Comparison of ENCODE assay signal across 8 cellular contexts in genomic region chr11:64207247-64208085, GRCh38. TPM values are rescaled to one million over a fixed set of nuclear protein-coding genes. Genes with fewer than 3 reads are reported as not detected.
A peak's percentile ranks its signal among the peaks of the same experiment; 100 is the strongest.
DNase-seq lines count a peak whose midpoint lies in the region; ATAC-seq, FAIRE-seq and TF ChIP-seq lines count a peak whose summit lies in the region.

No MANE protein-coding gene starts in this region.

- H3K4me3 Mint-ChIP-seq in activated CD4-positive, alpha-beta memory T cell treated with anti-CD3 and anti-CD28 coated beads for 36 hours: peak overlapping the region; percentile 96

- H3K36me3 Mint-ChIP-seq in activated CD4-positive, alpha-beta memory T cell treated with anti-CD3 and anti-CD28 coated beads for 36 hours: peaks cover 59% of the 10 kb centered on the region

- no peak overlapping the region; the same call in 1 of the 2 replicates for H2AFZ ChIP-seq in Karpas-422 (ENCODE audit: low read length)
- H2AFZ ChIP-seq in endothelial cell of umbilical vein (ENCODE audit: low read depth, low read length): no peak overlapping the region
- peak overlapping the region; percentile 49 for H2AFZ ChIP-seq in osteoblast (ENCODE audit: low read length)

- POLR2A ChIA-PET in activated CD4-positive, alpha-beta memory T cell treated with anti-CD3 and anti-CD28 coated beads for 36 hours (lab: Charles Lee): interaction anchor here (0.6 to 5.5 kb wide), 16 partner anchors 7 to 565 kb away, joined by 3 to 111 read pairs (median 11); partner anchors contain the start of genes ESRRA, FKBP2, NUDT22 and PRDX5
- POLR2A ChIA-PET in endothelial cell of umbilical vein (lab: Charles Lee): interaction anchor here (0.5 to 1.6 kb wide), 4 partner anchors 11 to 60 kb away, joined by 3 to 12 read pairs (median 5); partner anchors contain the start of genes NUDT22, STIP1 and TRPT1

- FAIRE-seq in endothelial cell of umbilical vein (lab: Jason Lieb, UNC): peak; percentile 98

- H3K4me3 ChIP-seq in BE2C (ENCODE audit: low read depth, low read length) (no peak overlapping the region), Karpas-422 (ENCODE audit: low read length) (peak overlapping the region; percentile 82), endothelial cell of umbilical vein (replicated peaks in 1 of 3; ENCODE audit: insufficient read depth in 1 of 3, low read depth in 1 of 3, low read length in 3 of 3) (peak overlapping the region; percentile 6 to 42 (median 18)), osteoblast (ENCODE audit: insufficient read depth, low read length) (peak overlapping the region; percentile 33), upper lobe of left lung (peak overlapping the region; percentile 37 to 62 (median 50))

- WGBS in upper lobe of left lung, 2 donors: 26 to 35% methylated on average over 18 to 22 of the region's 31 CpGs

- no peak for TF ChIP-seq EP300 in upper lobe of left lung (IDR thresholded peaks at IDR 0.05)

- CTCF ChIA-PET in activated CD4-positive, alpha-beta memory T cell treated with anti-CD3 and anti-CD28 coated beads for 36 hours (lab: Charles Lee): interaction anchor here (1.2 to 6.5 kb wide), 9 partner anchors 18 to 110 kb away, joined by 3 to 106 read pairs (median 12); partner anchors contain the start of genes CATSPERZ, ESRRA, NUDT22 and PPP1R14B
- CTCF ChIA-PET in endothelial cell of umbilical vein (lab: Charles Lee): interaction anchor here (0.9 to 11.5 kb wide), 13 partner anchors 9 to 146 kb away, joined by 3 to 413 read pairs (median 9); partner anchors contain the start of genes CATSPERZ, DNAJC4, ESRRA and NUDT22

- H3K27me3 ChIP-seq in BE2C: no peaks in the 10 kb centered on the region
- H3K27me3 ChIP-seq in Karpas-422 (ENCODE audit: low read length): no peaks in the 10 kb centered on the region
- H3K27me3 ChIP-seq in endothelial cell of umbilical vein (ENCODE audit: control insufficient read depth in 2 of 2, insufficient read depth in 2 of 2, low read length in 2 of 2): no peaks in the 10 kb centered on the region
- no peaks in the 10 kb centered on the region for H3K27me3 ChIP-seq in osteoblast (ENCODE audit: insufficient read depth, low read length)
- H3K27me3 ChIP-seq in upper lobe of left lung: no peaks in the 10 kb centered on the region

- TF ChIP-seq POLR2A in endothelial cell of umbilical vein (IDR thresholded peaks at IDR 0.05; ENCODE audit: low read depth, low read length): peak; percentile 68
- TF ChIP-seq POLR2A in upper lobe of left lung (IDR thresholded peaks at IDR 0.05): peak in 2 of 4 donors; percentile 32 to 75

- H3K4me1 Mint-ChIP-seq in activated CD4-positive, alpha-beta memory T cell treated with anti-CD3 and anti-CD28 coated beads for 36 hours (ENCODE audit: low read depth): peaks cover 52% of the 10 kb centered on the region

- H3K9me3 ChIP-seq in BE2C: no peaks in the 10 kb centered on the region
- H3K9me3 ChIP-seq in Karpas-422 (ENCODE audit: low read length): no peaks in the 10 kb centered on the region
- H3K9me3 ChIP-seq in endothelial cell of umbilical vein (replicated peaks; ENCODE audit: control insufficient read depth, insufficient read depth, low read length): no peaks in the 10 kb centered on the region
- H3K9me3 ChIP-seq in osteoblast (ENCODE audit: low read depth, low read length): no peaks in the 10 kb centered on the region
- no peaks in the 10 kb centered on the region for H3K9me3 ChIP-seq in upper lobe of left lung

- no peaks in the 10 kb centered on the region for H3K9me3 Mint-ChIP-seq in activated CD4-positive, alpha-beta memory T cell treated with anti-CD3 and anti-CD28 coated beads for 36 hours

- dilution Hi-C loops in endothelial cell of umbilical vein (cut with MboI; ENCODE audit: extremely low pct_ligation_motif_present, low sequenced_read_pairs): no loop called here

- H3K79me2 ChIP-seq in Karpas-422 (ENCODE audit: low read length) (peaks cover 18% of the 10 kb centered on the region; the same call in 1 of the 2 replicates), endothelial cell of umbilical vein (ENCODE audit: control insufficient read depth, insufficient read depth, low read length) (peaks cover 12% of the 10 kb centered on the region), osteoblast (ENCODE audit: insufficient read depth, low read length) (no peaks in the 10 kb centered on the region)

- BruUV-seq in endothelial cell of umbilical vein (replicated peaks; lab: Mats Ljungman, UMichigan): TSS peak; percentile 80

- peak overlapping the region; percentile 99 for H3K27ac Mint-ChIP-seq in activated CD4-positive, alpha-beta memory T cell treated with anti-CD3 and anti-CD28 coated beads for 36 hours

- ATAC-seq in GM21367 (IDR thresholded peaks at IDR 0.05; ENCODE audit: unreplicated experiment) (peak; percentile 41), upper lobe of left lung (ENCODE audit: low FRiP score in 2 of 2) (peak; percentile 64 to 82)

- H3K36me3 ChIP-seq in BE2C (peaks cover 37% of the 10 kb centered on the region), Karpas-422 (ENCODE audit: insufficient read depth, low read length) (peaks cover 21% of the 10 kb centered on the region; the same call in 1 of the 2 replicates), endothelial cell of umbilical vein (ENCODE audit: control insufficient read depth in 2 of 2, extremely low read depth in 1 of 2, insufficient read depth in 2 of 2, low read length in 2 of 2) (peaks cover 8 to 23% of the 10 kb centered on the region in 2 experiments), osteoblast (ENCODE audit: insufficient read depth, low read length) (peaks cover 28% of the 10 kb centered on the region), upper lobe of left lung (peaks cover 9 to 46% (median 37%) of the 10 kb centered on the region in 4 donors)

- H3K4me1 ChIP-seq in BE2C: peaks cover 4% of the 10 kb centered on the region; the same call in 1 of the 2 replicates
- H3K4me1 ChIP-seq in Karpas-422 (ENCODE audit: low read length): peaks cover 75% of the 10 kb centered on the region
- peaks cover 34% of the 10 kb centered on the region for H3K4me1 ChIP-seq in endothelial cell of umbilical vein (ENCODE audit: control insufficient read depth, extremely low read depth, insufficient read depth, low read length)
- peaks cover 10% of the 10 kb centered on the region for H3K4me1 ChIP-seq in osteoblast (ENCODE audit: insufficient read depth, low read length)
- peaks cover 24 to 47% (median 36%) of the 10 kb centered on the region in 4 donors for H3K4me1 ChIP-seq in upper lobe of left lung

- DNase-seq in BE2C (peak; percentile 25), Karpas-422 (peak; percentile 83), endothelial cell of umbilical vein (ENCODE audit: low read depth, low spot score) (peak; percentile 76), osteoblast (ENCODE audit: insufficient read length, low spot score, missing footprints) (peak; percentile 97), upper lobe of left lung (peak; percentile 80 to 87), NCI-H1092 treated with DMSO at 0.1 percent for 48 hours (lab: John Stamatoyannopoulos, UW) (no peak)
- peak; percentile 93 for DNase-seq in activated CD4-positive, alpha-beta memory T cell treated with anti-CD3 and anti-CD28 coated beads for 36 hours

- H3K9ac ChIP-seq in Karpas-422 (ENCODE audit: low read length) (peak overlapping the region; percentile 91), endothelial cell of umbilical vein (replicated peaks; ENCODE audit: extremely low read depth, insufficient read depth, low read length) (peak overlapping the region; percentile 71)

- H3K9me1 ChIP-seq in endothelial cell of umbilical vein (replicated peaks; ENCODE audit: control insufficient read depth, extremely low read depth, insufficient read depth, low read length): no peaks in the 10 kb centered on the region

- TF ChIP-seq CTCF in BE2C (IDR thresholded peaks at IDR 0.05; ENCODE audit: low read depth, low read length) (no peak), endothelial cell of umbilical vein (IDR thresholded peaks at IDR 0.05; ENCODE audit: extremely low read depth in 1 of 2, insufficient read depth in 1 of 2, low read depth in 1 of 2, low read length in 2 of 2) (no peak), osteoblast (IDR thresholded peaks at IDR 0.05; ENCODE audit: extremely low read depth, low read depth, low read length) (no peak), upper lobe of left lung (IDR thresholded peaks at IDR 0.05) (no peak)

- H3K27ac ChIP-seq in Karpas-422 (ENCODE audit: low read length): peak overlapping the region; percentile 92
- peak overlapping the region; percentile 91 for H3K27ac ChIP-seq in endothelial cell of umbilical vein (ENCODE audit: insufficient read depth, low read depth, low read length)
- peak overlapping the region; percentile 77 for H3K27ac ChIP-seq in osteoblast (ENCODE audit: low read depth, low read length)
- peak overlapping the region; percentile 86 to 94 (median 90) for H3K27ac ChIP-seq in upper lobe of left lung

- no peaks in the 10 kb centered on the region for H3K27me3 Mint-ChIP-seq in activated CD4-positive, alpha-beta memory T cell treated with anti-CD3 and anti-CD28 coated beads for 36 hours

- intact Hi-C loops in activated CD4-positive, alpha-beta memory T cell treated with anti-CD3 and anti-CD28 coated beads for 36 hours (cut with micrococcal nuclease): loop anchor here (1.0 kb wide), 6 partner anchors 19 to 98 kb away; partner anchors contain the start of genes DNAJC4, ESRRA, NUDT22 and TRPT1
- intact Hi-C loops in endothelial cell of umbilical vein (cut with micrococcal nuclease): loop anchor here (1.0 kb wide), 4 partner anchors 19 to 34 kb away; partner anchors contain the start of genes DNAJC4, FKBP2, NUDT22 and STIP1

- H4K20me1 ChIP-seq in Karpas-422 (ENCODE audit: insufficient read depth, low read depth, low read length) (peaks cover 8% of the 10 kb centered on the region; the same call in 1 of the 2 replicates), endothelial cell of umbilical vein (replicated peaks; ENCODE audit: control insufficient read depth, extremely low read depth, insufficient read depth, low read length) (no peaks in the 10 kb centered on the region), osteoblast (ENCODE audit: insufficient read depth, low read length) (no peaks in the 10 kb centered on the region)

- H3K9me2 ChIP-seq in Karpas-422 (replicated peaks; ENCODE audit: insufficient read depth, low read length): no peaks in the 10 kb centered on the region

- H3K4me2 ChIP-seq in Karpas-422 (ENCODE audit: low read depth, low read length, poor library complexity, severe bottlenecking) (peak overlapping the region; percentile 90), endothelial cell of umbilical vein (ENCODE audit: insufficient read depth, low read length) (peak overlapping the region; percentile 75), osteoblast (ENCODE audit: insufficient read depth, low read length) (peak overlapping the region; percentile 36)

RNA-seq across cellular contexts. Expression of gene FERMT3, which starts 0.9 kb away (rescaled TPM):
- 9.3 TPM for polyA plus RNA-seq in BE2C (2012; ENCODE audit: insufficient read depth, insufficient read length, low read depth)
- total RNA-seq in Karpas-422 (2014; rRNA removed; shearing (Covaris generic); ENCODE audit: low replicate concordance): 72.7 and 141 TPM in 2 replicates
- total RNA-seq in activated CD4-positive, alpha-beta memory T cell treated with anti-CD3 and anti-CD28 coated beads for 36 hours: 100 to 1,000 TPM; 195 to 203 TPM
- total RNA-seq in endothelial cell of umbilical vein (63.4 and 64.4 TPM in 2 replicates), osteoblast (0.59 and 1.1 TPM in 2 replicates), upper lobe of left lung (100 to 1,000 TPM in 3 of 6 donors, 10 to 100 TPM in 3; 33.2 to 119 (median 89.3) TPM)
- 100 and 111 TPM in 2 replicates for polyA plus RNA-seq in endothelial cell of umbilical vein
- polyA plus RNA-seq in endothelial cell of umbilical vein (2011; cell fraction: cytosol; rRNA removed): 51.2 and 64.3 TPM in 2 replicates
- 115 and 117 TPM in 2 replicates for polyA plus RNA-seq in endothelial cell of umbilical vein (2011; cell fraction: nucleus; rRNA removed)
- polyA plus RNA-seq in endothelial cell of umbilical vein (2012): 25.1 and 55.7 TPM in 2 replicates
- 30.1 and 44.0 TPM in 2 replicates for polyA minus RNA-seq in endothelial cell of umbilical vein
- polyA minus RNA-seq in endothelial cell of umbilical vein (2011; cell fraction: cytosol; rRNA and poly(A)+ RNA removed): not detected
- polyA minus RNA-seq in endothelial cell of umbilical vein (2011; cell fraction: nucleus; rRNA and poly(A)+ RNA removed): 14.4 and 27.5 TPM in 2 replicates

RNA-seq across cellular contexts. Expression of gene TRPT1, which starts 18.5 kb away (rescaled TPM):
- polyA plus RNA-seq in BE2C (2012; ENCODE audit: insufficient read depth, insufficient read length, low read depth): 39.6 TPM
- total RNA-seq in Karpas-422 (2014; rRNA removed; shearing (Covaris generic); ENCODE audit: low replicate concordance): 72.5 and 90.4 TPM in 2 replicates
- 10 to 100 TPM; 30.4 to 35.6 TPM for total RNA-seq in activated CD4-positive, alpha-beta memory T cell treated with anti-CD3 and anti-CD28 coated beads for 36 hours
- total RNA-seq in endothelial cell of umbilical vein (26.2 and 28.0 TPM in 2 replicates), osteoblast (32.2 and 33.0 TPM in 2 replicates), upper lobe of left lung (10 to 100 TPM; 27.2 to 69.1 (median 35.2) TPM)
- polyA plus RNA-seq in endothelial cell of umbilical vein: 56.6 and 69.5 TPM in 2 replicates
- 29.5 and 38.4 TPM in 2 replicates for polyA plus RNA-seq in endothelial cell of umbilical vein (2011; cell fraction: cytosol; rRNA removed)
- 89.6 and 104 TPM in 2 replicates for polyA plus RNA-seq in endothelial cell of umbilical vein (2011; cell fraction: nucleus; rRNA removed)
- 27.6 and 27.7 TPM in 2 replicates for polyA plus RNA-seq in endothelial cell of umbilical vein (2012)
- polyA minus RNA-seq in endothelial cell of umbilical vein: 22.1 and 30.2 TPM in 2 replicates
- 18.5 TPM for polyA minus RNA-seq in endothelial cell of umbilical vein (2011; cell fraction: cytosol; rRNA and poly(A)+ RNA removed)
- 10.0 and 12.0 TPM in 2 replicates for polyA minus RNA-seq in endothelial cell of umbilical vein (2011; cell fraction: nucleus; rRNA and poly(A)+ RNA removed)

RNA-seq across cellular contexts. Expression of gene NUDT22, which starts 18.6 kb away (rescaled TPM):
- 43.8 TPM for polyA plus RNA-seq in BE2C (2012; ENCODE audit: insufficient read depth, insufficient read length, low read depth)
- total RNA-seq in Karpas-422 (2014; rRNA removed; shearing (Covaris generic); ENCODE audit: low replicate concordance): 70.0 and 114 TPM in 2 replicates
- total RNA-seq in activated CD4-positive, alpha-beta memory T cell treated with anti-CD3 and anti-CD28 coated beads for 36 hours: 10 to 100 TPM; 69.8 to 79.8 TPM
- total RNA-seq in endothelial cell of umbilical vein: 37.1 and 37.8 TPM in 2 replicates
- 54.8 and 71.9 TPM in 2 replicates for polyA plus RNA-seq in endothelial cell of umbilical vein
- polyA plus RNA-seq in endothelial cell of umbilical vein (2011; cell fraction: cytosol; rRNA removed): 24.0 and 32.4 TPM in 2 replicates
- polyA plus RNA-seq in endothelial cell of umbilical vein (2011; cell fraction: nucleus; rRNA removed): 37.7 and 47.5 TPM in 2 replicates
- 24.9 and 29.9 TPM in 2 replicates for polyA plus RNA-seq in endothelial cell of umbilical vein (2012)
- polyA minus RNA-seq in endothelial cell of umbilical vein: 18.8 and 19.5 TPM in 2 replicates
- polyA minus RNA-seq in endothelial cell of umbilical vein (2011; cell fraction: cytosol; rRNA and poly(A)+ RNA removed): 32.9 TPM
- 10.5 and 16.3 TPM in 2 replicates for polyA minus RNA-seq in endothelial cell of umbilical vein (2011; cell fraction: nucleus; rRNA and poly(A)+ RNA removed)
- total RNA-seq in osteoblast: 46.6 and 56.5 TPM in 2 replicates
- total RNA-seq in upper lobe of left lung: 10 to 100 TPM; 30.3 to 94.3 (median 68.0) TPM

RNA-seq across cellular contexts. Expression of gene STIP1, which starts 21.5 kb away (rescaled TPM):
- polyA plus RNA-seq in BE2C (2012; ENCODE audit: insufficient read depth, insufficient read length, low read depth): 313 TPM
- 101 and 199 TPM in 2 replicates for total RNA-seq in Karpas-422 (2014; rRNA removed; shearing (Covaris generic); ENCODE audit: low replicate concordance)
- total RNA-seq in activated CD4-positive, alpha-beta memory T cell treated with anti-CD3 and anti-CD28 coated beads for 36 hours: 100 to 1,000 TPM; 402 to 413 TPM
- total RNA-seq in endothelial cell of umbilical vein (223 and 226 TPM in 2 replicates), osteoblast (85.5 and 94.5 TPM in 2 replicates), upper lobe of left lung (100 to 1,000 TPM in 1 of 6 donors, 10 to 100 TPM in 5; 37.8 to 132 (median 82.6) TPM)
- 91.9 and 117 TPM in 2 replicates for polyA plus RNA-seq in endothelial cell of umbilical vein
- polyA plus RNA-seq in endothelial cell of umbilical vein (2011; cell fraction: cytosol; rRNA removed): 170 and 172 TPM in 2 replicates
- 155 and 161 TPM in 2 replicates for polyA plus RNA-seq in endothelial cell of umbilical vein (2011; cell fraction: nucleus; rRNA removed)
- 258 and 277 TPM in 2 replicates for polyA plus RNA-seq in endothelial cell of umbilical vein (2012)
- polyA minus RNA-seq in endothelial cell of umbilical vein: 239 and 261 TPM in 2 replicates
- 194 TPM for polyA minus RNA-seq in endothelial cell of umbilical vein (2011; cell fraction: cytosol; rRNA and poly(A)+ RNA removed)
- polyA minus RNA-seq in endothelial cell of umbilical vein (2011; cell fraction: nucleus; rRNA and poly(A)+ RNA removed): 82.1 and 92.5 TPM in 2 replicates

RNA-seq across cellular contexts. Expression of gene DNAJC4, which starts 22.9 kb away (rescaled TPM):
- polyA plus RNA-seq in BE2C (2012; ENCODE audit: insufficient read depth, insufficient read length, low read depth): 20.3 TPM
- total RNA-seq in Karpas-422 (2014; rRNA removed; shearing (Covaris generic); ENCODE audit: low replicate concordance): 32.0 and 51.0 TPM in 2 replicates
- 10 to 100 TPM; 22.5 to 26.2 TPM for total RNA-seq in activated CD4-positive, alpha-beta memory T cell treated with anti-CD3 and anti-CD28 coated beads for 36 hours
- total RNA-seq in endothelial cell of umbilical vein (23.5 and 24.4 TPM in 2 replicates), osteoblast (8.0 and 9.8 TPM in 2 replicates), upper lobe of left lung (10 to 100 TPM; 25.0 to 52.0 (median 39.2) TPM)
- polyA plus RNA-seq in endothelial cell of umbilical vein: 41.2 and 64.6 TPM in 2 replicates
- polyA plus RNA-seq in endothelial cell of umbilical vein (2011; cell fraction: cytosol; rRNA removed): 24.7 and 36.3 TPM in 2 replicates
- polyA plus RNA-seq in endothelial cell of umbilical vein (2011; cell fraction: nucleus; rRNA removed): 31.5 and 33.7 TPM in 2 replicates
- polyA plus RNA-seq in endothelial cell of umbilical vein (2012): 23.6 and 52.5 TPM in 2 replicates
- polyA minus RNA-seq in endothelial cell of umbilical vein: 14.6 and 19.3 TPM in 2 replicates
- 11.6 TPM for polyA minus RNA-seq in endothelial cell of umbilical vein (2011; cell fraction: cytosol; rRNA and poly(A)+ RNA removed)
- polyA minus RNA-seq in endothelial cell of umbilical vein (2011; cell fraction: nucleus; rRNA and poly(A)+ RNA removed): 5.5 and 6.5 TPM in 2 replicates

Comparison
In these comparisons a context has a peak if more than half of its experiments do, and no peak if none do; other contexts are left out.
1. H3K4me2 ChIP-seq: peak in every context shown above with its lines; median percentile 90 in Karpas-422; 75 in endothelial cell of umbilical vein; 36 in osteoblast.
2. RNA of gene FERMT3, which starts 0.9 kb away (total RNA-seq): 195 to 203 TPM in activated CD4-positive, alpha-beta memory T cell treated with anti-CD3 and anti-CD28 coated beads for 36 hours, 33.2 to 119 TPM in upper lobe of left lung, 72.7 to 141 TPM in Karpas-422 and 63.4 to 64.4 TPM in endothelial cell of umbilical vein; 0.59 to 1.1 TPM in osteoblast; every median in the first group is over 10 times any median in the second.
3. Peak in every context shown above with its lines, with median percentiles within 50 percentile points of each other: H3K27ac ChIP-seq.